ENCODE assay signal across 15 cellular contexts in the genomic region with DNA sequence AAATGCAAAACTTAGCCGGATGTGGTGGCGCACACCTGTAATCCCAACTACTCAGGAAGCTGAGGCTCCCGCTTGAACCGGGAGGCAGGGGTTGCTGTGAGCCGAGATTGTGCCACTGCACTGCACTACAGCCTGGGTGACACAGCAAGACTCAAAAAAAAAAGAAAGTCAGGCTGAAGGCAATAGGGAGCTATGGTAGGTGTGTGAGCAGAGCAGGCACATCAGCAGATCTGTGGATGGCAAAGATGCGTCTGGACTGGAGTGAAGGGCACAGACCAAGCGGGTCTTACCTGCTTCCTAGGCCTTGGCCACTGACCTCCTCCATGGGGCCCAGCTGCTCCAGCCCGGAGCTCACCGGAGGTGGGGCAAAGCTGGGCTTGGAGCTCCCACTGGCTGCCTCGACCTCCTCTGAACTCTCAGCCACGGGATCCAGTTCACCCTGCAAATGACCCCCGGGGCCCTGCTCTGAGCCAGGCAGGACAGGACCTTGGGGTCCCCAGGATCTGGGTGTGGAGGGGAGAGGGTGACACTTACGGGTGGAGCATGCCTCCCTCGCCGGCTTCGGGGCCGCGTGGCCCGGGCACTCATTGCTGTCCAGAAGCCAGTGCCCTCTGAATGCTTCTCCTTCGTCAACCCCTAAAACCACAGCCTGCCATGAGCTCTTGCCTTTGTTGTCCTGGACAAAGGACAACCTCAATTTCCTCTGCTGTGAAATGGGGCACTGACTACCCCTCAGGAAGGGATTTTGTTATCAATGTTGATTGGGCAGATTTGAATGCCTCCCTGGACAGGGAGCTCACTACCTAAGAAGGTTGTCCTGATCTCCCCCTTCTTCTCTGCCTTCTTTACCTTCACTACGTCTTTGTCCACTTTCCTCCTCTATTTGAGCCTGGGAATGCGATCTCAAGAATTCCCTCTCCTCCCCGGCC. TPM values are rescaled to one million over a fixed set of nuclear protein-coding genes. Genes with fewer than 3 reads are reported as not detected.
A peak's percentile ranks its signal among the peaks of the same experiment; 100 is the strongest.
DNase-seq lines count a peak whose midpoint lies in the region; ATAC-seq and TF ChIP-seq lines count a peak whose summit lies in the region.
"Had no signal": no experiment of that assay in that cellular context is flagged by ENCODE, and none has a peak within 500 bp of the region (broad histone marks: within the 10 kb centered on the region; RNA-seq: fewer than 3 reads in every experiment).

No MANE protein-coding gene starts in this region.

- TF ChIP-seq POLR2A in right lobe of liver (IDR thresholded peaks at IDR 0.05) = no peak

- ATAC-seq in right lobe of liver (no peak), GM21528 (IDR thresholded peaks at IDR 0.05; ENCODE audit: low FRiP score, unreplicated experiment) (no peak)
- ATAC-seq: PC-3 had no signal

- H3K4me3 Mint-ChIP-seq in T-helper 1 cell treated with Interleukin-12 subunit alpha and Interleukin-12 subunit beta and Interleukin-4 antibody, amounts not matched to agents 30 μg/mL and 1 μg/mL, for 36 hours = no peak overlapping the region

- H3K9ac ChIP-seq in SU-DHL-6 (ENCODE audit: low read length) (no peak overlapping the region), stomach smooth muscle (ENCODE audit: low read length in 2 of 2) (no peak overlapping the region)

- H3K4me1 ChIP-seq in right lobe of liver = peaks cover 0 to 6% (median 3%) of the 10 kb centered on the region in 4 donors
- H3K4me1 ChIP-seq in stomach smooth muscle (ENCODE audit: control insufficient read depth, insufficient read depth, low read length) = peaks cover 14% of the 10 kb centered on the region

- H3K36me3 ChIP-seq in SU-DHL-6 (ENCODE audit: low read length) (no peaks in the 10 kb centered on the region), right lobe of liver (no peaks in the 10 kb centered on the region), stomach smooth muscle (ENCODE audit: control insufficient read depth in 2 of 2, insufficient read depth in 2 of 2, low read length in 2 of 2) (no peaks in the 10 kb centered on the region)
- H3K36me3 ChIP-seq: neutrophil had no signal

- H3K9me3 ChIP-seq in SU-DHL-6 (ENCODE audit: insufficient read depth, low read length) (no peaks in the 10 kb centered on the region), right lobe of liver (no peaks in the 10 kb centered on the region), stomach smooth muscle (ENCODE audit: control insufficient read depth in 2 of 2, low read length in 2 of 2) (peaks cover 0 to 6% of the 10 kb centered on the region in 2 donors)
- H3K9me3 ChIP-seq: neutrophil had no signal

- peaks cover 12% of the 10 kb centered on the region; the same call in 1 of the 2 replicates for H3K79me2 ChIP-seq in SU-DHL-6 (ENCODE audit: insufficient read depth, low read length)

- H3K27ac Mint-ChIP-seq in T-helper 1 cell treated with Interleukin-12 subunit alpha and Interleukin-12 subunit beta and Interleukin-4 antibody, amounts not matched to agents 30 μg/mL and 1 μg/mL, for 36 hours = peak overlapping the region; percentile 61

- peaks cover 16% of the 10 kb centered on the region for H3K4me1 Mint-ChIP-seq in T-helper 1 cell treated with Interleukin-12 subunit alpha and Interleukin-12 subunit beta and Interleukin-4 antibody, amounts not matched to agents 30 μg/mL and 1 μg/mL, for 36 hours (ENCODE audit: low read depth)

- H3K27me3 ChIP-seq in SU-DHL-6 (ENCODE audit: low read length) (no peaks in the 10 kb centered on the region), right lobe of liver (no peaks in the 10 kb centered on the region), stomach smooth muscle (ENCODE audit: control insufficient read depth in 1 of 2, insufficient read depth in 2 of 2, low read length in 2 of 2) (no peaks in the 10 kb centered on the region)
- H3K27me3 ChIP-seq: neutrophil had no signal

- H3K27me3 Mint-ChIP-seq in T-helper 1 cell treated with Interleukin-12 subunit alpha and Interleukin-12 subunit beta and Interleukin-4 antibody, amounts not matched to agents 30 μg/mL and 1 μg/mL, for 36 hours (ENCODE audit: low read depth) = peaks cover 4% of the 10 kb centered on the region

- H3K27ac ChIP-seq in SU-DHL-6 (ENCODE audit: low read depth, low read length) = peak overlapping the region; percentile 18; the same call in 1 of the 2 replicates
- H3K27ac ChIP-seq in right lobe of liver = peak overlapping the region; percentile 44 to 73 (median 47)
- no peak overlapping the region for H3K27ac ChIP-seq in stomach smooth muscle (ENCODE audit: low read length)
- H3K27ac ChIP-seq: 22Rv1, neutrophil had no signal

- peaks cover 13% of the 10 kb centered on the region for H3F3A ChIP-seq in SU-DHL-6 (ENCODE audit: insufficient read depth)

- no peaks in the 10 kb centered on the region for H3K36me3 Mint-ChIP-seq in T-helper 1 cell treated with Interleukin-12 subunit alpha and Interleukin-12 subunit beta and Interleukin-4 antibody, amounts not matched to agents 30 μg/mL and 1 μg/mL, for 36 hours (ENCODE audit: low read depth)

- TF ChIP-seq CTCF in SU-DHL-6 (IDR thresholded peaks at IDR 0.05; ENCODE audit: insufficient read depth, low read length, poor library complexity, severe bottlenecking) (no peak), right lobe of liver (IDR thresholded peaks at IDR 0.05) (no peak)

- H3K9me3 Mint-ChIP-seq in T-helper 1 cell treated with Interleukin-12 subunit alpha and Interleukin-12 subunit beta and Interleukin-4 antibody, amounts not matched to agents 30 μg/mL and 1 μg/mL, for 36 hours = no peaks in the 10 kb centered on the region

- no peak overlapping the region for H3K4me3 ChIP-seq in SU-DHL-6 (ENCODE audit: insufficient read depth, low read length, poor library complexity, severe bottlenecking)
- peak overlapping the region; percentile 5 to 29 (median 19) for H3K4me3 ChIP-seq in right lobe of liver
- peak overlapping the region; percentile 25 to 49 for H3K4me3 ChIP-seq in stomach smooth muscle (ENCODE audit: low read length in 2 of 2)

- no peak for DNase-seq in T-helper 1 cell
- no peak for DNase-seq in right lobe of liver
- no peak for DNase-seq in stimulated activated CD4-positive, alpha-beta T cell treated with anti-CD3 and anti-CD28 coated beads, Interleukin-4, amount 100 ng/mL, for 4 hours
- DNase-seq in putamen (ENCODE audit: low spot score) = no peak
- DNase-seq: activated CD8-positive, alpha-beta memory T cell treated with anti-CD3 and anti-CD28 coated beads for 24 hours; activated naive CD4-positive, alpha-beta T cell; islet precursor cell; PC-3 had no signal

- 93% methylated on average over 5 of the region's 23 CpGs for WGBS in right lobe of liver (ENCODE audit: insufficient coverage, low coverage, low lambda C conversion rate, missing lambda C conversion rate)

- no peaks in the 10 kb centered on the region for H3K9me2 ChIP-seq in SU-DHL-6 (replicated peaks; ENCODE audit: insufficient read depth, low read length)

- H3K4me2 ChIP-seq in SU-DHL-6 (ENCODE audit: low read depth, low read length, poor library complexity, severe bottlenecking) = no peak overlapping the region

- H4K20me1 ChIP-seq in SU-DHL-6 (ENCODE audit: low read depth, low read length) = no peaks in the 10 kb centered on the region

- intact Hi-C loops in right lobe of liver (cut with DNase I) = no loop called here

- H2AFZ ChIP-seq in SU-DHL-6 (ENCODE audit: low read depth, low read length, severe bottlenecking) = no peak overlapping the region

RNA-seq across cellular contexts. Expression of a gene that starts 0.6 kb away (rescaled TPM):
- 1 to 10 TPM in 5 of 6 experiments, under 1 TPM in 1; 0.81 to 3.6 (median 1.7) TPM for total RNA-seq in right lobe of liver
- total RNA-seq: fibroblast of villous mesenchyme, PC-3 had no signal

RNA-seq across cellular contexts. Expression of a gene that starts 3.3 kb away (rescaled TPM):
- total RNA-seq in right lobe of liver = 10 to 100 TPM; 29.2 to 51.3 (median 37.9) TPM

RNA-seq across cellular contexts. Expression of a gene that starts 17.7 kb away (rescaled TPM):
- under 1 TPM; 0.06 to 0.65 (median 0.37) TPM for total RNA-seq in right lobe of liver

RNA-seq across cellular contexts. Expression of a gene that starts 18.3 kb away (rescaled TPM):
- 100 to 1,000 TPM in 1 of 6 experiments, 10 to 100 TPM in 5; 48.5 to 105 (median 80.9) TPM for total RNA-seq in right lobe of liver

RNA-seq across cellular contexts. Expression of a gene that starts 38.0 kb away (rescaled TPM):
- 10 to 100 TPM; 17.8 to 64.2 (median 31.2) TPM for total RNA-seq in right lobe of liver
